Comparison of ENCODE assay signal across 9 cellular contexts in genomic region chr4:106238819-106239420, GRCh38.
A peak's percentile ranks its signal among the peaks of the same experiment; 100 is the strongest.
DNase-seq lines count a peak whose midpoint lies in the region; ATAC-seq and TF ChIP-seq lines count a peak whose summit lies in the region.
"Had no signal": no experiment of that assay in that cellular context is flagged by ENCODE, and none has a peak within 500 bp of the region (broad histone marks: within the 10 kb centered on the region; RNA-seq: fewer than 3 reads in every experiment).

No MANE protein-coding gene starts in this region.

- CTCF ChIA-PET in Panc1 (lab: Charles Lee), result no interaction called here

- BruUV-seq in Panc1 (replicated peaks; lab: Mats Ljungman, UMichigan), result no TSS peak

- in situ Hi-C loops in Panc1 (cut with HindIII; ENCODE audit: low pct_unique_long_range_greater_than_20kb, low sequenced_read_pairs), result no loop called here

- ATAC-seq in GM19324 (IDR thresholded peaks at IDR 0.05; ENCODE audit: low FRiP score, unreplicated experiment), result peak; percentile 92
- peak; percentile 86 for ATAC-seq in HG03135 (IDR thresholded peaks at IDR 0.05; ENCODE audit: unreplicated experiment)
- ATAC-seq in Panc1, result no peak
- ATAC-seq in esophagus mucosa, result peak; percentile 53

- H3K9me3 ChIP-seq in Panc1 (ENCODE audit: control insufficient read depth, insufficient read depth, low read depth, low read length), result no peaks in the 10 kb centered on the region
- H3K9me3 ChIP-seq: BLaER1 had no signal

- H3K4me1 ChIP-seq in Panc1 (ENCODE audit: control insufficient read depth, insufficient read depth, low read length), result no peaks in the 10 kb centered on the region
- H3K4me1 ChIP-seq: BLaER1 had no signal

- H3K36me3 ChIP-seq in Panc1 (ENCODE audit: control insufficient read depth, insufficient read depth, low read length), result no peaks in the 10 kb centered on the region

- peak; percentile 70 for TF ChIP-seq CTCF in Panc1 (IDR thresholded peaks at IDR 0.05)

- intact Hi-C loops in Panc1 (cut with micrococcal nuclease; ENCODE audit: unreplicated experiment), result no loop called here

- H3K4me3 ChIP-seq in Panc1 (ENCODE audit: low read depth in 2 of 2, low read length in 2 of 2), result no peak overlapping the region
- H3K4me3 ChIP-seq: BLaER1 had no signal

- POLR2A ChIA-PET in Panc1 (lab: Charles Lee), result interaction anchor here (0.6 kb wide), 1 partner anchor 583 kb away, joined by 4 read pairs; no protein-coding TSS in a partner anchor

- H3K27me3 ChIP-seq in Panc1 (ENCODE audit: control insufficient read depth, insufficient read depth, low read length), result no peaks in the 10 kb centered on the region
- H3K27me3 ChIP-seq: BLaER1 had no signal

- H3K27ac ChIP-seq in Panc1 (ENCODE audit: low read length), result no peak overlapping the region
- H3K27ac ChIP-seq: BLaER1 had no signal

- DNase-seq in NCI-H1092 treated with DMSO at 0.1 percent for 48 hours (lab: John Stamatoyannopoulos, UW) (peak; percentile 5), NCI-H1092 (lab: John Stamatoyannopoulos, UW) (no peak), Panc1 (ENCODE audit: low read depth, low spot score) (no peak), renal cortical epithelial cell (ENCODE audit: low read depth) (peak; percentile 74), NCI-H187 (lab: John Stamatoyannopoulos, UW) (no peak)

Comparison
In these comparisons a context has a peak if more than half of its experiments do, and no peak if none do; other contexts are left out.
1. DNase-seq: peak in NCI-H1092 treated with DMSO at 0.1 percent for 48 hours (single experiment) and renal cortical epithelial cell (single experiment); none in NCI-H1092 (single experiment), Panc1 (single experiment) and NCI-H187 (0 of 2).